1 cellular context compared by ENCODE assay signal in genomic region chr11:3797329-3798090, GRCh38.
A peak's percentile ranks its signal among the peaks of the same experiment; 100 is the strongest.
TF ChIP-seq lines count a peak whose summit lies in the region.

NUP98 (minus strand) TSS chr11:3797554; CDS start chr11:3782117, 15,437 bp downstream.

TF ChIP-seq in HepG2, 621 proteins besides CTCF, POLR2A, EP300 and RAD21 (continued from another document):
- peak; percentile 49 for TF ChIP-seq ZNF430 (CRISPR knock-in tag; IDR thresholded peaks at IDR 0.05)
- peak; percentile 53 for TF ChIP-seq XRCC5 (optimal IDR thresholded peaks at IDR 0.05; ENCODE audit: low read length)
- peak; percentile 98 for TF ChIP-seq PBX2 (CRISPR knock-in tag; IDR thresholded peaks at IDR 0.05)
- TF ChIP-seq SRSF4 (IDR thresholded peaks at IDR 0.05; ENCODE audit: low read depth, low read length, poor library complexity, severe bottlenecking): no peak
- TF ChIP-seq ZNF747 (CRISPR knock-in tag; IDR thresholded peaks at IDR 0.05; ENCODE audit: borderline replicate concordance): no peak
- no peak for TF ChIP-seq ZNF180 (CRISPR knock-in tag; IDR thresholded peaks at IDR 0.05; ENCODE audit: borderline replicate concordance, low read depth)
- TF ChIP-seq FOXA1 (IDR thresholded peaks at IDR 0.05): no peak
- no peak; the same call in 1 of the 2 replicates for TF ChIP-seq FOXA1 (CRISPR knock-in tag; IDR thresholded peaks at IDR 0.05)
- TF ChIP-seq TBP (CRISPR knock-in tag; IDR thresholded peaks at IDR 0.05): no peak
- peak; percentile 9 for TF ChIP-seq HDAC2 (CRISPR knock-in tag; IDR thresholded peaks at IDR 0.05)
- peak; percentile 57 for TF ChIP-seq MEF2D (CRISPR knock-in tag; IDR thresholded peaks at IDR 0.05)
- no peak for TF ChIP-seq ZNF674 (CRISPR knock-in tag; IDR thresholded peaks at IDR 0.05; ENCODE audit: low read depth)
- 0 out of 2 replicates have a peak, but pooled peaks have one; percentile 12 for TF ChIP-seq KDM4B (CRISPR knock-in tag; IDR thresholded peaks at IDR 0.05)
- TF ChIP-seq ZNF12 (CRISPR knock-in tag; IDR thresholded peaks at IDR 0.05): no peak
- peak; percentile 74; the same call in 1 of the 2 replicates for TF ChIP-seq ZNF761 (CRISPR knock-in tag; conservative IDR thresholded peaks at IDR 0.05)
- no peak for TF ChIP-seq TERF1 (CRISPR knock-in tag; IDR thresholded peaks at IDR 0.05)
- TF ChIP-seq CBFB (CRISPR knock-in tag; IDR thresholded peaks at IDR 0.05): 0 out of 2 replicates have a peak, but pooled peaks have one; percentile 8
